ENCODE assay signal across 8 cellular contexts in the genomic region with DNA sequence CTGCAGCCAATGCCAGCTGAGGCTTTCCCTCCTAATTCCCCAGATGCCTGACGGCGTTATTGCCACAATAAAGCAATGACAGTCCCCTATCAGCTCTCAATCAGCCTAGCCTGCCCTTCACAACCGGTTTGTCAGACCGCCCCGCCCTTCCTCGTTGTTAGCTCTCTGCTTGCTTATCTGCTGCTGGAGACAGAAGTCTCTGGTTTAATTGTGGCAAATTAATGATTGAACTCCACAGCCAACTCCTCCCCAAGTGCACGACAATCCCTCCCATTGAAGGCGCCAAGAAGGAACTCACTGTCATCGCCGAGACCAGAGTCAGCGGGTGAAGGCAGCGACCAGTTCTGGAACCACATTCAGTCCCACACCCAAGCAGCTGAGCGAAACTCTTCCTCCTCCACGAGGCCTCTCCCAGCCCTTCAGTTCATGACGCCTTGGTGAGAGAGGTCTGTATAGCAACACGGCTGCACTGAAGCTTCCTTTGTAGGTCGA.
A peak's percentile ranks its signal among the peaks of the same experiment; 100 is the strongest.
DNase-seq lines count a peak whose midpoint lies in the region; ATAC-seq and TF ChIP-seq lines count a peak whose summit lies in the region.

No MANE protein-coding gene starts in this region.

- POLR2A ChIA-PET in activated naive CD8-positive, alpha-beta T cell treated with anti-CD3 and anti-CD28 coated beads, Interleukin-2, amount 10 ng/mL, durations not matched to agents 7 days and 5 days (lab: Charles Lee), result no interaction called here

- peaks cover 12% of the 10 kb centered on the region for H3K27me3 ChIP-seq in CD4-positive, CD25-positive, alpha-beta regulatory T cell (ENCODE audit: control insufficient read depth, insufficient read depth, low read length)
- H3K27me3 ChIP-seq in parathyroid adenoma (ENCODE audit: control insufficient read depth, insufficient read depth, low read length), result peaks cover 2% of the 10 kb centered on the region

- peak overlapping the region; percentile 26 to 69 (median 60) for H3K4me3 Mint-ChIP-seq in CD4-positive, CD25-positive, alpha-beta regulatory T cell
- peak overlapping the region; percentile 30 for H3K4me3 Mint-ChIP-seq in activated naive CD8-positive, alpha-beta T cell treated with anti-CD3 and anti-CD28 coated beads, Interleukin-2, amount 10 ng/mL, durations not matched to agents 7 days and 5 days

- H3K36me3 Mint-ChIP-seq in CD4-positive, CD25-positive, alpha-beta regulatory T cell, result no peaks in the 10 kb centered on the region
- H3K36me3 Mint-ChIP-seq in activated naive CD8-positive, alpha-beta T cell treated with anti-CD3 and anti-CD28 coated beads, Interleukin-2, amount 10 ng/mL, durations not matched to agents 7 days and 5 days, result no peaks in the 10 kb centered on the region

- H3K27me3 Mint-ChIP-seq in CD4-positive, CD25-positive, alpha-beta regulatory T cell, result peaks cover 41% of the 10 kb centered on the region
- H3K27me3 Mint-ChIP-seq in activated naive CD8-positive, alpha-beta T cell treated with anti-CD3 and anti-CD28 coated beads, Interleukin-2, amount 10 ng/mL, durations not matched to agents 7 days and 5 days, result peaks cover 75% of the 10 kb centered on the region

- no peak overlapping the region for H3K9ac ChIP-seq in parathyroid adenoma

- H3K4me2 ChIP-seq in parathyroid adenoma (ENCODE audit: low read length), result no peak overlapping the region

- H3K4me1 ChIP-seq in CD4-positive, CD25-positive, alpha-beta regulatory T cell (ENCODE audit: control insufficient read depth, insufficient read depth, low read length, poor library complexity, severe bottlenecking), result peaks cover 9% of the 10 kb centered on the region
- H3K4me1 ChIP-seq in parathyroid adenoma, result no peaks in the 10 kb centered on the region

- no peaks in the 10 kb centered on the region for H3K9me3 ChIP-seq in CD4-positive, CD25-positive, alpha-beta regulatory T cell (ENCODE audit: control insufficient read depth in 2 of 2, low read length in 2 of 2)
- H3K9me3 ChIP-seq in parathyroid adenoma (ENCODE audit: control insufficient read depth, low read length), result no peaks in the 10 kb centered on the region

- peak in 2 of 3 donors; percentile 4 to 42 for DNase-seq in CD4-positive, CD25-positive, alpha-beta regulatory T cell
- DNase-seq in NCI-H526 treated with DMSO at 0.1 percent for 48 hours (lab: John Stamatoyannopoulos, UW) (peak; percentile 57), NCI-H128 (lab: John Stamatoyannopoulos, UW; ENCODE audit: unreplicated experiment) (no peak)
- no peak for DNase-seq in activated naive CD8-positive, alpha-beta T cell treated with anti-CD3 and anti-CD28 coated beads, Interleukin-2, amount 10 ng/mL, durations not matched to agents 7 days and 5 days

- no peak for TF ChIP-seq CTCF in parathyroid adenoma (IDR thresholded peaks at IDR 0.05)

- H2AFZ ChIP-seq in parathyroid adenoma, result peak overlapping the region; percentile 23

- H3K27ac Mint-ChIP-seq in CD4-positive, CD25-positive, alpha-beta regulatory T cell, result peak overlapping the region; percentile 14 to 75 (median 71)
- H3K27ac Mint-ChIP-seq in activated naive CD8-positive, alpha-beta T cell treated with anti-CD3 and anti-CD28 coated beads, Interleukin-2, amount 10 ng/mL, durations not matched to agents 7 days and 5 days, result no peak overlapping the region

- H3K4me1 Mint-ChIP-seq in CD4-positive, CD25-positive, alpha-beta regulatory T cell, result peaks cover 0 to 16% (median 12%) of the 10 kb centered on the region in 4 donors
- peaks cover 9% of the 10 kb centered on the region for H3K4me1 Mint-ChIP-seq in activated naive CD8-positive, alpha-beta T cell treated with anti-CD3 and anti-CD28 coated beads, Interleukin-2, amount 10 ng/mL, durations not matched to agents 7 days and 5 days

- peak overlapping the region; percentile 53 for H3K4me3 ChIP-seq in CD4-positive, CD25-positive, alpha-beta regulatory T cell (ENCODE audit: low read depth, low read length)
- H3K4me3 ChIP-seq in parathyroid adenoma (ENCODE audit: low read depth, low read length), result no peak overlapping the region

- peak in 1 of 2 donors; percentile 47 for ATAC-seq in CD4-positive, CD25-positive, alpha-beta regulatory T cell (ENCODE audit: low read depth in 2 of 2)
- ATAC-seq in GM21447 (IDR thresholded peaks at IDR 0.05; ENCODE audit: unreplicated experiment) (peak; percentile 75), GM18873 (IDR thresholded peaks at IDR 0.05; ENCODE audit: low FRiP score, unreplicated experiment) (no peak), GM18868 (IDR thresholded peaks at IDR 0.05; ENCODE audit: unreplicated experiment) (no peak)
- ATAC-seq in activated naive CD8-positive, alpha-beta T cell treated with anti-CD3 and anti-CD28 coated beads, Interleukin-2, amount 10 ng/mL, durations not matched to agents 7 days and 5 days (ENCODE audit: low read depth), result peak; percentile 52

- no peak overlapping the region for H3K27ac ChIP-seq in CD4-positive, CD25-positive, alpha-beta regulatory T cell (ENCODE audit: insufficient read depth, low read length, poor library complexity, severe bottlenecking)
- H3K27ac ChIP-seq in parathyroid adenoma, result no peak overlapping the region

- H3K79me2 ChIP-seq in parathyroid adenoma, result no peaks in the 10 kb centered on the region

- H3K9me3 Mint-ChIP-seq in CD4-positive, CD25-positive, alpha-beta regulatory T cell, result peaks cover 0 to 3% (median 0%) of the 10 kb centered on the region in 7 donors
- H3K9me3 Mint-ChIP-seq in activated naive CD8-positive, alpha-beta T cell treated with anti-CD3 and anti-CD28 coated beads, Interleukin-2, amount 10 ng/mL, durations not matched to agents 7 days and 5 days, result no peaks in the 10 kb centered on the region

- H3K36me3 ChIP-seq in CD4-positive, CD25-positive, alpha-beta regulatory T cell (ENCODE audit: control insufficient read depth, insufficient read depth, low read length), result no peaks in the 10 kb centered on the region
- H3K36me3 ChIP-seq in parathyroid adenoma (ENCODE audit: control insufficient read depth, insufficient read depth, low read length), result no peaks in the 10 kb centered on the region

Comparison
In these comparisons a context has a peak if more than half of its experiments do, and no peak if none do; other contexts are left out.
1. ATAC-seq: peak in GM21447 (single experiment) and activated naive CD8-positive, alpha-beta T cell treated with anti-CD3 and anti-CD28 coated beads, Interleukin-2, amount 10 ng/mL, durations not matched to agents 7 days and 5 days (single experiment); none in GM18873 (single experiment) and GM18868 (single experiment).
2. DNase-seq: peak in CD4-positive, CD25-positive, alpha-beta regulatory T cell (2 of 3) and NCI-H526 treated with DMSO at 0.1 percent for 48 hours (single experiment); none in activated naive CD8-positive, alpha-beta T cell treated with anti-CD3 and anti-CD28 coated beads, Interleukin-2, amount 10 ng/mL, durations not matched to agents 7 days and 5 days (single experiment) and NCI-H128 (single experiment).